Comparison of ENCODE assay signal across 25 cellular contexts in the genomic region with DNA sequence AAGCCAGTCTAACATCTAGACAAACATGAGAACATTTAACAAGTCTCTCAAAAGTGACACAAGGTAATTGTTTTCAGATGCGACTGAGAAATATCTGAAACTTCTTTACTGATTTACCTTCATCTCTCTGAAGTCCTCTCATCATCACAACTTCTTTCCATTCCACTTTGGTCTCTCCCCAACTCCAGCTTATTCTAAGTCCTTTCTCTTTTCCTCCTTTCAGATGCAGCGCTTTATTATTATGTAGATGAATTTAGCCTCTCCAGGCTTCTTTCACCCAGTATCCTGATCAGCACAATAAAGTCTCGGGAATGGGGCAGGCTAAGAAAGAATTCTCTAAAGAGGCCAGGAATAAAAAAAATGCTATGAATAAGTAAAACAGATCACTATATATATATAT.
"Had no signal": no experiment of that assay in that cellular context is flagged by ENCODE, and none has a peak within 500 bp of the region (broad histone marks: within the 10 kb centered on the region; RNA-seq: fewer than 3 reads in every experiment).

No MANE protein-coding gene starts in this region.

- H3K27ac ChIP-seq: ascending aorta, body of pancreas, PC-9 had no signal

- H3K4me1 Mint-ChIP-seq: activated B cell treated with CpG ODN at 0.5 μM for 24 hours; activated CD4-positive, alpha-beta T cell treated with anti-CD3 and anti-CD28 coated beads, Interleukin-2, amount 10 ng/mL, durations not matched to agents 24 days and 14 days; activated CD8-positive, alpha-beta memory T cell treated with anti-CD3 and anti-CD28 coated beads, Interleukin-2, amount 10 ng/mL, durations not matched to agents 7 days and 5 days; activated naive CD8-positive, alpha-beta T cell treated with anti-CD3 and anti-CD28 coated beads, Interleukin-2, amount 50 U/mL, for 24 hours had no signal

- ATAC-seq: activated CD8-positive, alpha-beta memory T cell treated with anti-CD3 and anti-CD28 coated beads, Interleukin-2, amount 10 ng/mL, durations not matched to agents 7 days and 5 days; activated naive CD4-positive, alpha-beta T cell treated with anti-CD3 and anti-CD28 coated beads, Interleukin-2, amount 50 U/mL, for 72 hours; activated naive CD8-positive, alpha-beta T cell treated with anti-CD3 and anti-CD28 coated beads, Interleukin-2, amount 50 U/mL, for 24 hours; body of pancreas; T-helper 17 cell had no signal

- H2AFZ ChIP-seq: PC-9 had no signal

- H3K27me3 Mint-ChIP-seq: activated CD4-positive, alpha-beta T cell treated with anti-CD3 and anti-CD28 coated beads, Interleukin-2, amount 10 ng/mL, durations not matched to agents 24 days and 14 days had no signal

- H3K4me1 ChIP-seq: ascending aorta had no signal

- H3K27ac Mint-ChIP-seq: activated B cell treated with CpG ODN at 0.5 μM for 24 hours; activated CD4-positive, alpha-beta T cell treated with anti-CD3 and anti-CD28 coated beads, Interleukin-2, amount 10 ng/mL, durations not matched to agents 24 days and 14 days; activated CD8-positive, alpha-beta memory T cell treated with anti-CD3 and anti-CD28 coated beads, Interleukin-2, amount 10 ng/mL, durations not matched to agents 7 days and 5 days; activated naive CD4-positive, alpha-beta T cell treated with anti-CD3 and anti-CD28 coated beads, Interleukin-2, amount 50 U/mL, for 72 hours; activated naive CD8-positive, alpha-beta T cell treated with anti-CD3 and anti-CD28 coated beads, Interleukin-2, amount 50 U/mL, for 24 hours; activated T-cell treated with anti-CD3 and anti-CD28 coated beads, Interleukin-2, amount 50 U/mL, for 24 hours; T-helper 17 cell had no signal

- H3K36me3 Mint-ChIP-seq: activated CD8-positive, alpha-beta memory T cell treated with anti-CD3 and anti-CD28 coated beads, Interleukin-2, amount 10 ng/mL, durations not matched to agents 7 days and 5 days; activated naive CD4-positive, alpha-beta T cell treated with anti-CD3 and anti-CD28 coated beads, Interleukin-2, amount 50 U/mL, for 72 hours had no signal

- H3K36me3 ChIP-seq: ascending aorta had no signal

- H3K4me2 ChIP-seq: PC-9 had no signal

- H3K4me3 Mint-ChIP-seq: activated B cell treated with CpG ODN at 0.5 μM for 24 hours; activated CD4-positive, alpha-beta T cell treated with anti-CD3 and anti-CD28 coated beads, Interleukin-2, amount 10 ng/mL, durations not matched to agents 24 days and 14 days; activated CD8-positive, alpha-beta memory T cell treated with anti-CD3 and anti-CD28 coated beads, Interleukin-2, amount 10 ng/mL, durations not matched to agents 7 days and 5 days; activated naive CD8-positive, alpha-beta T cell treated with anti-CD3 and anti-CD28 coated beads, Interleukin-2, amount 50 U/mL, for 24 hours; activated T-cell treated with anti-CD3 and anti-CD28 coated beads, Interleukin-2, amount 50 U/mL, for 24 hours; T-helper 17 cell had no signal

- DNase-seq: activated B cell treated with CpG ODN at 0.5 μM for 24 hours; activated CD4-positive, alpha-beta T cell treated with anti-CD3 and anti-CD28 coated beads for 1 hour; activated CD4-positive, alpha-beta T cell treated with anti-CD3 and anti-CD28 coated beads, Interleukin-2, amount 10 ng/mL, durations not matched to agents 24 days and 14 days; activated CD4-positive, alpha-beta T cell treated with anti-CD3 and anti-CD28 coated beads, Interleukin-2, amount 50 U/mL, for 48 hours; activated CD8-positive, alpha-beta memory T cell treated with anti-CD3 and anti-CD28 coated beads, Interleukin-2, amount 10 ng/mL, durations not matched to agents 7 days and 5 days; activated effector memory CD4-positive, alpha-beta T cell treated with anti-CD3 and anti-CD28 coated beads, Interleukin-2, amount 50 U/mL, for 16 hours; activated naive CD4-positive, alpha-beta T cell treated with Interleukin-2 at 50 U/mL for 16 hours; activated naive CD8-positive, alpha-beta T cell treated with anti-CD3 and anti-CD28 coated beads, Interleukin-2, amount 50 U/mL, for 24 hours; activated T-cell treated with anti-CD3 and anti-CD28 coated beads, Interleukin-2, amount 50 U/mL, for 24 hours; amniotic stem cell; body of pancreas; central memory CD4-positive, alpha-beta T cell; NCI-H1048; NCI-H146; NCI-H187 treated with DMSO at 0.1 percent for 48 hours; NCI-H2081 treated with DMSO at 0.1 percent for 48 hours; NCI-H446; NCI-H524; PC-9; SHP77 treated with DMSO at 0.1 percent for 48 hours; T-helper 17 cell; T-helper 9 cell had no signal

- H3K4me3 ChIP-seq: ascending aorta, body of pancreas, PC-9 had no signal

- H3K27me3 ChIP-seq: ascending aorta, body of pancreas had no signal

- FAIRE-seq: bronchial epithelial cell had no signal

- H3K9me3 ChIP-seq: ascending aorta, body of pancreas had no signal

- H3K9me3 Mint-ChIP-seq: activated CD4-positive, alpha-beta T cell treated with anti-CD3 and anti-CD28 coated beads, Interleukin-2, amount 10 ng/mL, durations not matched to agents 24 days and 14 days; activated naive CD8-positive, alpha-beta T cell treated with anti-CD3 and anti-CD28 coated beads, Interleukin-2, amount 50 U/mL, for 24 hours; activated T-cell treated with anti-CD3 and anti-CD28 coated beads, Interleukin-2, amount 50 U/mL, for 24 hours had no signal
